Comparison of ENCODE assay signal across 24 cellular contexts in the genomic region with DNA sequence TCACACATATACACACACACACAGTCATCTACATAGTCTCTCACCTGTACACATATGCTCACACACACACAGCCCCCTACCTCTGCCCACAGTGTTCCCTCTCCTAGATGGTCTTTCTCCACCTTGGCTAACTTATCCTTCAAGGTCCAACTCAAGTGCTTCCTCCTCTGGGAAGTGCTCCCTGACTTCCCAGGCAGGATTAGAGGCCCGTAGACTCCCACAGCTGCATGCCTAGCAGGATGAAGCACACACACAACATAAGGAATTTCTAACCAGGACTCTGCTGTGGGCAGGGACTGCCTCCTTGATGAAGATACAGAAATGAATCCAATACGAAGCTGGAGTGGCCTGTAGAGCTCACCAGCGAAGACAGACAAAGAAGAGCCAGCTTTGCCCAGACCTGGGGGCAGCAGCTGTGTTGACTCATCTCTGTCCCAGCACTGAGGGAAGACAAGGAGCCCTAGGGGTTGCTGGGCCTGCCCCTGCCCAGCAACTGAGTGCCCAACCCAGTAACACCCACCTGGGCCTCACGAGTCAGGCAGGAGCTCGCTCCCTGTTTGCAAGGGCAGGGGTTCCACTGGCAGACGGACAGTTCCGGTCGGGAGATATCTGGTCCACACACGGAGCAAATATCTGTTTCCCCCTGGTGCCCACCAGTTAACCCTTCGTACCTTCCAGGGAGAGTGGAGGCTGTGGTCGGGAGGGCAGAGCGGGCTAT.
DNase-seq lines count a peak whose midpoint lies in the region; ATAC-seq and TF ChIP-seq lines count a peak whose summit lies in the region.
"Had no signal": no experiment of that assay in that cellular context is flagged by ENCODE, and none has a peak within 500 bp of the region (broad histone marks: within the 10 kb centered on the region; RNA-seq: fewer than 3 reads in every experiment).

No MANE protein-coding gene starts in this region.

- no peak overlapping the region for H3K4me3 ChIP-seq in H7 (ENCODE audit: insufficient read depth, low read depth, low read length)
- no peak overlapping the region for H3K4me3 ChIP-seq in coronary artery
- H3K4me3 ChIP-seq: A549, esophagus squamous epithelium, gastrocnemius medialis, mucosa of descending colon, psoas muscle, skin epidermis had no signal

- peaks cover 18% of the 10 kb centered on the region for H3K4me1 Mint-ChIP-seq in activated CD4-positive, alpha-beta T cell treated with anti-CD3 and anti-CD28 coated beads for 36 hours
- H3K4me1 Mint-ChIP-seq in neural crest cell (peaks cover 5% of the 10 kb centered on the region), Calu3 (ENCODE audit: low read depth, unreplicated experiment) (no peaks in the 10 kb centered on the region)
- H3K4me1 Mint-ChIP-seq: activated B cell treated with CpG ODN at 0.5 μM for 24 hours, B cell had no signal

- no peaks in the 10 kb centered on the region for H3K9me3 Mint-ChIP-seq in activated CD4-positive, alpha-beta T cell treated with anti-CD3 and anti-CD28 coated beads for 36 hours (ENCODE audit: low read depth)
- H3K9me3 Mint-ChIP-seq in neural crest cell = no peaks in the 10 kb centered on the region
- no peaks in the 10 kb centered on the region for H3K9me3 Mint-ChIP-seq in Calu3 (ENCODE audit: low read depth, unreplicated experiment)
- H3K9me3 Mint-ChIP-seq: activated B cell treated with CpG ODN at 0.5 μM for 24 hours had no signal

- peaks cover 17% of the 10 kb centered on the region for H3K27me3 Mint-ChIP-seq in activated CD4-positive, alpha-beta T cell treated with anti-CD3 and anti-CD28 coated beads for 36 hours
- H3K27me3 Mint-ChIP-seq in neural crest cell (ENCODE audit: low read depth) (no peaks in the 10 kb centered on the region), Calu3 (ENCODE audit: unreplicated experiment) (peaks cover 73% of the 10 kb centered on the region)

- H3K36me3 ChIP-seq in H7 (replicated peaks; ENCODE audit: control insufficient read depth, insufficient read depth, low read length) = no peaks in the 10 kb centered on the region
- H3K36me3 ChIP-seq: esophagus squamous epithelium, gastrocnemius medialis had no signal

- no peak for ATAC-seq in activated CD4-positive, alpha-beta T cell treated with anti-CD3 and anti-CD28 coated beads for 36 hours
- ATAC-seq in sciatic nerve = no peak
- ATAC-seq: A549; activated CD8-positive, alpha-beta T cell treated with anti-CD3 and anti-CD28 coated beads, Interleukin-2, amount 10 ng/mL, durations not matched to agents 7 days and 5 days; gastrocnemius medialis; HCT116; mucosa of descending colon; psoas muscle had no signal

- peaks cover 4% of the 10 kb centered on the region; the same call in 1 of the 2 replicates for H3K27me3 ChIP-seq in H7 (ENCODE audit: control insufficient read depth, insufficient read depth, low read length)
- H3K27me3 ChIP-seq: gastrocnemius medialis had no signal

- intact Hi-C loops in activated CD4-positive, alpha-beta T cell treated with anti-CD3 and anti-CD28 coated beads for 36 hours (cut with DNase I, micrococcal nuclease) = no loop called here
- intact Hi-C loops in sciatic nerve (cut with DNase I) (no loop called here), Calu3 (cut with micrococcal nuclease; ENCODE audit: unreplicated experiment) (no loop called here)

- no peak overlapping the region for H3K27ac Mint-ChIP-seq in activated CD4-positive, alpha-beta T cell treated with anti-CD3 and anti-CD28 coated beads for 36 hours
- H3K27ac Mint-ChIP-seq in neural crest cell (ENCODE audit: unreplicated experiment) (peak overlapping the region; percentile 68), Calu3 (ENCODE audit: unreplicated experiment) (no peak overlapping the region)
- H3K27ac Mint-ChIP-seq: activated B cell treated with CpG ODN at 0.5 μM for 24 hours; activated CD8-positive, alpha-beta T cell treated with anti-CD3 and anti-CD28 coated beads, Interleukin-2, amount 10 ng/mL, durations not matched to agents 7 days and 5 days; activated naive CD8-positive, alpha-beta T cell; B cell had no signal

- TF ChIP-seq CTCF in coronary artery (IDR thresholded peaks at IDR 0.05) = no peak
- TF ChIP-seq CTCF in neural crest cell (conservative IDR thresholded peaks at IDR 0.05) = no peak
- no peak for TF ChIP-seq CTCF in Calu3 (IDR thresholded peaks at IDR 0.05; ENCODE audit: unreplicated experiment)

- no peaks in the 10 kb centered on the region for H3K36me3 Mint-ChIP-seq in activated CD4-positive, alpha-beta T cell treated with anti-CD3 and anti-CD28 coated beads for 36 hours (ENCODE audit: low read depth)
- H3K36me3 Mint-ChIP-seq in neural crest cell (ENCODE audit: low read depth) (no peaks in the 10 kb centered on the region), Calu3 (ENCODE audit: insufficient read depth, unreplicated experiment) (no peaks in the 10 kb centered on the region)
- H3K36me3 Mint-ChIP-seq: activated naive CD8-positive, alpha-beta T cell had no signal

- CTCF ChIA-PET in activated CD4-positive, alpha-beta T cell treated with anti-CD3 and anti-CD28 coated beads for 36 hours (lab: Charles Lee) = no interaction called here
- CTCF ChIA-PET in Calu3 (lab: Charles Lee) = no interaction called here

- no peak overlapping the region for H3K27ac ChIP-seq in coronary artery
- H3K27ac ChIP-seq: A549, esophagus squamous epithelium, gastrocnemius medialis, psoas muscle, skin epidermis had no signal

- DNase-seq in activated CD4-positive, alpha-beta T cell treated with anti-CD3 and anti-CD28 coated beads for 36 hours = peak; percentile 3
- DNase-seq in activated CD4-positive, alpha-beta T cell treated with anti-CD3 and anti-CD28 coated beads for 4 hours = no peak
- DNase-seq in H7 = peak; percentile 28
- DNase-seq in coronary artery (ENCODE audit: low spot score) = peak; percentile 62
- no peak for DNase-seq in neural crest cell (ENCODE audit: low read depth, low spot score)
- DNase-seq in NCI-H187 treated with DMSO at 0.1 percent for 48 hours (lab: John Stamatoyannopoulos, UW) = no peak
- no peak for DNase-seq in sciatic nerve (ENCODE audit: low spot score)
- DNase-seq in Calu3 = no peak
- DNase-seq: activated CD8-positive, alpha-beta T cell treated with anti-CD3 and anti-CD28 coated beads, Interleukin-2, amount 10 ng/mL, durations not matched to agents 7 days and 5 days; DMS53; effector memory CD4-positive, alpha-beta T cell; esophagus squamous epithelium; hippocampal formation; NCI-H1105; NCI-H774; psoas muscle had no signal

- H3K4me3 Mint-ChIP-seq in activated CD4-positive, alpha-beta T cell treated with anti-CD3 and anti-CD28 coated beads for 36 hours = no peak overlapping the region
- H3K4me3 Mint-ChIP-seq in neural crest cell (no peak overlapping the region), Calu3 (ENCODE audit: low read depth, unreplicated experiment) (no peak overlapping the region)
- H3K4me3 Mint-ChIP-seq: activated B cell treated with CpG ODN at 0.5 μM for 24 hours; activated CD8-positive, alpha-beta T cell treated with anti-CD3 and anti-CD28 coated beads, Interleukin-2, amount 10 ng/mL, durations not matched to agents 7 days and 5 days; activated naive CD8-positive, alpha-beta T cell; B cell had no signal

- POLR2A ChIA-PET in activated CD4-positive, alpha-beta T cell treated with anti-CD3 and anti-CD28 coated beads for 36 hours (lab: Charles Lee) = no interaction called here

- BruUV-seq in Calu3 (replicated peaks; lab: Mats Ljungman, UMichigan) = no TSS peak

Comparison
In these comparisons a context has a peak if more than half of its experiments do, and no peak if none do; other contexts are left out.
1. DNase-seq: peak in activated CD4-positive, alpha-beta T cell treated with anti-CD3 and anti-CD28 coated beads for 36 hours (single experiment), H7 (single experiment) and coronary artery (single experiment); none in activated CD4-positive, alpha-beta T cell treated with anti-CD3 and anti-CD28 coated beads for 4 hours (0 of 2), neural crest cell (single experiment), NCI-H187 treated with DMSO at 0.1 percent for 48 hours (single experiment), sciatic nerve (single experiment) and Calu3 (single experiment).